In the genomic region with DNA sequence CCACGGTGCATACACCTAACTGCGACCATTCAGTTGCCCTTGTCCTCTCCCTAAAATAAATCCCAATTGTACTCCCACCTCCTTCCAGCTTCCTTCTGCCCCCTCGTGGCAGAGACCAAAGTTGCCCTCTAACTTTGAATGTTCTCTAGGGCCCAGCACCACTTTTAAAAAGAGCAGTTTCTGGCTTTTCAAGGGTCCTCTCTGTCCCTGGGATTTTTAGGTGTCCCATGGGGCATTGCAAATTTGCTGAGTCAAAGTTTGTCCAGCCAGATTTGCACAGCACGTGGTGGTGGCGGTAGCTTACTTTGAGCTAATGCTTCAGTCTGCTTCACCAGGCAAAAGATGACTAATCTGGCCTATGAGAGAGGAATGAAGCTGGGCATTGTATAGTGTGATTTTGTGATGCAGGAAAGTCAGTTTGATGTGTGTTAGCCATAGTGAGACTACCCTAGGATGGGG, we compare ENCODE assay signal across 8 cellular contexts.
A peak's percentile ranks its signal among the peaks of the same experiment; 100 is the strongest.
DNase-seq lines count a peak whose midpoint lies in the region; ATAC-seq and TF ChIP-seq lines count a peak whose summit lies in the region.

No MANE protein-coding gene starts in this region.

- BruUV-seq in Calu3 (replicated peaks; lab: Mats Ljungman, UMichigan), result no TSS peak

- H3K27me3 Mint-ChIP-seq in Calu3 (ENCODE audit: unreplicated experiment), result no peaks in the 10 kb centered on the region
- peaks cover 14% of the 10 kb centered on the region for H3K27me3 Mint-ChIP-seq in HFFc6 (ENCODE audit: insufficient read depth)

- ATAC-seq in SK-N-SH treated with all-trans-retinoic acid at 6 μM for 48 hours (0 out of 3 replicates have a peak, but pooled peaks have one; percentile 46), HG02884 (IDR thresholded peaks at IDR 0.05; ENCODE audit: unreplicated experiment) (no peak), GM18873 (IDR thresholded peaks at IDR 0.05; ENCODE audit: low FRiP score, unreplicated experiment) (no peak)

- peak; percentile 57 for TF ChIP-seq CTCF in Calu3 (IDR thresholded peaks at IDR 0.05; ENCODE audit: unreplicated experiment)
- TF ChIP-seq CTCF in HFFc6 (IDR thresholded peaks at IDR 0.05), result peak; percentile 78
- peak; percentile 72 for TF ChIP-seq CTCF in epithelial cell of proximal tubule (conservative IDR thresholded peaks at IDR 0.05; ENCODE audit: low read depth, low read length)
- TF ChIP-seq CTCF in retinal pigment epithelial cell (conservative IDR thresholded peaks at IDR 0.05; ENCODE audit: low read depth, low read length), result peak; percentile 81

- H3K4me1 Mint-ChIP-seq in Calu3 (ENCODE audit: low read depth, unreplicated experiment) (peaks cover 12% of the 10 kb centered on the region), HFFc6 (ENCODE audit: low read depth) (no peaks in the 10 kb centered on the region)

- intact Hi-C loops in Calu3 (cut with micrococcal nuclease; ENCODE audit: unreplicated experiment), result loop anchor here (5.0 to 10.0 kb wide), 3 partner anchors 80 to 302 kb away; no protein-coding TSS in a partner anchor

- H3K4me3 ChIP-seq in epithelial cell of proximal tubule (ENCODE audit: low read depth, low read length), result no peak overlapping the region
- no peak overlapping the region for H3K4me3 ChIP-seq in retinal pigment epithelial cell (ENCODE audit: low read length)

- DNase-seq in Calu3 (peak; percentile 33), HFFc6 (peak; percentile 26), epithelial cell of proximal tubule (ENCODE audit: low read depth) (no peak), retinal pigment epithelial cell (ENCODE audit: low read depth) (peak; percentile 24), retina (no peak)

- H3K9me3 Mint-ChIP-seq in Calu3 (ENCODE audit: low read depth, unreplicated experiment) (no peaks in the 10 kb centered on the region), HFFc6 (no peaks in the 10 kb centered on the region)

- H3K4me3 Mint-ChIP-seq in Calu3 (ENCODE audit: low read depth, unreplicated experiment), result no peak overlapping the region
- no peak overlapping the region for H3K4me3 Mint-ChIP-seq in HFFc6

- H3K36me3 Mint-ChIP-seq in Calu3 (ENCODE audit: insufficient read depth, unreplicated experiment), result peaks cover 6% of the 10 kb centered on the region
- no peaks in the 10 kb centered on the region for H3K36me3 Mint-ChIP-seq in HFFc6 (ENCODE audit: low read depth)

- CTCF ChIA-PET in Calu3 (lab: Charles Lee), result interaction anchor here (0.5 to 2.8 kb wide), 10 partner anchors 80 to 1754 kb away, joined by 3 to 13 read pairs (median 6); no protein-coding TSS in a partner anchor

- H3K27ac Mint-ChIP-seq in Calu3 (ENCODE audit: unreplicated experiment) (peak overlapping the region; percentile 58), HFFc6 (no peak overlapping the region)

TF ChIP-seq in SK-N-SH treated with all-trans-retinoic acid at 6 μM for 48 hours, 23 proteins besides CTCF, POLR2A, EP300 and RAD21:
- TF ChIP-seq ARNTL (CRISPR knock-in tag; IDR thresholded peaks at IDR 0.05; ENCODE audit: borderline replicate concordance, low read depth) (no peak), GLIS3 (CRISPR knock-in tag; IDR thresholded peaks at IDR 0.05) (no peak)

Comparison
In these comparisons a context has a peak if more than half of its experiments do, and no peak if none do; other contexts are left out.
1. DNase-seq: peak in Calu3 (single experiment), HFFc6 (single experiment) and retinal pigment epithelial cell (single experiment); none in epithelial cell of proximal tubule (single experiment) and retina (single experiment).
2. Peak in every context shown above with its lines, with median percentiles within 50 percentile points of each other: CTCF ChIP-seq.